Comparison of ENCODE assay signal across 1 cellular context in the genomic region with DNA sequence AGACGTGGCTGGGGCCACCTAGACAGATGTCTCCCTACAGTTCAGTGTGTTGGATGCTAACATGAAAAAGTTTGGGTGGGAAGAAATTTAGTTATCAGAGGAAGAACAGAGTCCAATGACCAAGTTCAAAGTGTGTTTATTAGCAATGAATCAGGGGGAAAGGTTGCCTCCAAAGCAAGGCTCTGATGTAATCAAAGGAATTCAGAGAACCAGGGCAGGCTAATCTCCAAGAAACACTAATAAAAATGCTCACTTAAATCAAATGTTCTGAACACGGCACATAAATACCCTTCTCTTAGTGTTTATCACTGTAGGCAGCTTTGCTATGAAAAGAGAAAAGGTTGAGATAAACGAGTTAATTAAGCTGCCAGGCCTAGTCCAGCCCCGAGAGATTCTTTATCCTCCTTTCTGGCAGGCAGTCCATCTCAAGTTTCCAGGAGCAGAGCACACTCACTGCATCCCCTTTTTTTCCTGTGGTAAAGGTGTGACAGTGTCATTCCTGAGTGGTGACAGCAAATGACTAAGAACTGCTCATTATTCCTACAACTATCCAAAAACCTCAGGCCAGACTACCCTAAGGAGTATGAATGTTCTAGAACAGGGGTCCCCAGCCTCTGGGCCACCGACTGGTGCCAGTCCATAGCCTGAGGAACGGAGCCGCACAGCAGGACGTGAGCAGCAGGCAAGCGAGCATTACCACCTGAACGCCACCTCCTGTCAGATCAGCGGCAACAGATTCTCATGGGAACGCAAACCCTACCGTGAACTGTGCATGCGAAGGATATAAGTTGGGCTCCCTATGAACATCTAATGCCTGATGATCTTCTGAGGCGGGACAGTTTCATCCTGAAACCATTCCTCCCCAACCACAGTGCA.
TF ChIP-seq lines count a peak whose summit lies in the region.

No MANE protein-coding gene starts in this region.

TF ChIP-seq in K562, 482 proteins besides CTCF, POLR2A, EP300 and RAD21 (continued from another document):
- TF ChIP-seq TAL1 (IDR thresholded peaks at IDR 0.05) (peak; percentile 34; the same call in 1 of the 2 replicates), BRCA1 (IDR thresholded peaks at IDR 0.05) (no peak), BRCA1 (CRISPR knock-in tag; IDR thresholded peaks at IDR 0.05) (no peak), ARHGAP35 (IDR thresholded peaks at IDR 0.05; ENCODE audit: partially characterized antibody) (no peak), PCBP1 (IDR thresholded peaks at IDR 0.05; ENCODE audit: low read depth, low read length, poor library complexity, severe bottlenecking) (no peak), PHTF2 (CRISPR knock-in tag; IDR thresholded peaks at IDR 0.05) (no peak), KDM1A (IDR thresholded peaks at IDR 0.05) (0 out of 4 replicates have a peak, but pooled peaks of 1 of the 2 experiments have one; percentile 14), NCOA6 (IDR thresholded peaks at IDR 0.05) (no peak), BMI1 (IDR thresholded peaks at IDR 0.05; ENCODE audit: low read length) (no peak), RBM34 (IDR thresholded peaks at IDR 0.05; ENCODE audit: borderline replicate concordance, insufficient read depth, low read length) (no peak), FOS (IDR thresholded peaks at IDR 0.05; ENCODE audit: extremely low read depth, insufficient read length) (no peak), TCFL5 (CRISPR knock-in tag; conservative IDR thresholded peaks at IDR 0.05) (no peak), DACH1 (IDR thresholded peaks at IDR 0.05; ENCODE audit: partially characterized antibody) (no peak), TRIM28 (IDR thresholded peaks at IDR 0.05) (no peak), SMAD4 (CRISPR knock-in tag; conservative IDR thresholded peaks at IDR 0.05) (no peak)
- TF ChIP-seq, protein P1, sequence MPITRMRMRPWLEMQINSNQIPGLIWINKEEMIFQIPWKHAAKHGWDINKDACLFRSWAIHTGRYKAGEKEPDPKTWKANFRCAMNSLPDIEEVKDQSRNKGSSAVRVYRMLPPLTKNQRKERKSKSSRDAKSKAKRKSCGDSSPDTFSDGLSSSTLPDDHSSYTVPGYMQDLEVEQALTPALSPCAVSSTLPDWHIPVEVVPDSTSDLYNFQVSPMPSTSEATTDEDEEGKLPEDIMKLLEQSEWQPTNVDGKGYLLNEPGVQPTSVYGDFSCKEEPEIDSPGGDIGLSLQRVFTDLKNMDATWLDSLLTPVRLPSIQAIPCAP (CRISPR knock-in tag; IDR thresholded peaks at IDR 0.05; ENCODE audit: borderline replicate concordance), result no peak
- TF ChIP-seq, protein P2, sequence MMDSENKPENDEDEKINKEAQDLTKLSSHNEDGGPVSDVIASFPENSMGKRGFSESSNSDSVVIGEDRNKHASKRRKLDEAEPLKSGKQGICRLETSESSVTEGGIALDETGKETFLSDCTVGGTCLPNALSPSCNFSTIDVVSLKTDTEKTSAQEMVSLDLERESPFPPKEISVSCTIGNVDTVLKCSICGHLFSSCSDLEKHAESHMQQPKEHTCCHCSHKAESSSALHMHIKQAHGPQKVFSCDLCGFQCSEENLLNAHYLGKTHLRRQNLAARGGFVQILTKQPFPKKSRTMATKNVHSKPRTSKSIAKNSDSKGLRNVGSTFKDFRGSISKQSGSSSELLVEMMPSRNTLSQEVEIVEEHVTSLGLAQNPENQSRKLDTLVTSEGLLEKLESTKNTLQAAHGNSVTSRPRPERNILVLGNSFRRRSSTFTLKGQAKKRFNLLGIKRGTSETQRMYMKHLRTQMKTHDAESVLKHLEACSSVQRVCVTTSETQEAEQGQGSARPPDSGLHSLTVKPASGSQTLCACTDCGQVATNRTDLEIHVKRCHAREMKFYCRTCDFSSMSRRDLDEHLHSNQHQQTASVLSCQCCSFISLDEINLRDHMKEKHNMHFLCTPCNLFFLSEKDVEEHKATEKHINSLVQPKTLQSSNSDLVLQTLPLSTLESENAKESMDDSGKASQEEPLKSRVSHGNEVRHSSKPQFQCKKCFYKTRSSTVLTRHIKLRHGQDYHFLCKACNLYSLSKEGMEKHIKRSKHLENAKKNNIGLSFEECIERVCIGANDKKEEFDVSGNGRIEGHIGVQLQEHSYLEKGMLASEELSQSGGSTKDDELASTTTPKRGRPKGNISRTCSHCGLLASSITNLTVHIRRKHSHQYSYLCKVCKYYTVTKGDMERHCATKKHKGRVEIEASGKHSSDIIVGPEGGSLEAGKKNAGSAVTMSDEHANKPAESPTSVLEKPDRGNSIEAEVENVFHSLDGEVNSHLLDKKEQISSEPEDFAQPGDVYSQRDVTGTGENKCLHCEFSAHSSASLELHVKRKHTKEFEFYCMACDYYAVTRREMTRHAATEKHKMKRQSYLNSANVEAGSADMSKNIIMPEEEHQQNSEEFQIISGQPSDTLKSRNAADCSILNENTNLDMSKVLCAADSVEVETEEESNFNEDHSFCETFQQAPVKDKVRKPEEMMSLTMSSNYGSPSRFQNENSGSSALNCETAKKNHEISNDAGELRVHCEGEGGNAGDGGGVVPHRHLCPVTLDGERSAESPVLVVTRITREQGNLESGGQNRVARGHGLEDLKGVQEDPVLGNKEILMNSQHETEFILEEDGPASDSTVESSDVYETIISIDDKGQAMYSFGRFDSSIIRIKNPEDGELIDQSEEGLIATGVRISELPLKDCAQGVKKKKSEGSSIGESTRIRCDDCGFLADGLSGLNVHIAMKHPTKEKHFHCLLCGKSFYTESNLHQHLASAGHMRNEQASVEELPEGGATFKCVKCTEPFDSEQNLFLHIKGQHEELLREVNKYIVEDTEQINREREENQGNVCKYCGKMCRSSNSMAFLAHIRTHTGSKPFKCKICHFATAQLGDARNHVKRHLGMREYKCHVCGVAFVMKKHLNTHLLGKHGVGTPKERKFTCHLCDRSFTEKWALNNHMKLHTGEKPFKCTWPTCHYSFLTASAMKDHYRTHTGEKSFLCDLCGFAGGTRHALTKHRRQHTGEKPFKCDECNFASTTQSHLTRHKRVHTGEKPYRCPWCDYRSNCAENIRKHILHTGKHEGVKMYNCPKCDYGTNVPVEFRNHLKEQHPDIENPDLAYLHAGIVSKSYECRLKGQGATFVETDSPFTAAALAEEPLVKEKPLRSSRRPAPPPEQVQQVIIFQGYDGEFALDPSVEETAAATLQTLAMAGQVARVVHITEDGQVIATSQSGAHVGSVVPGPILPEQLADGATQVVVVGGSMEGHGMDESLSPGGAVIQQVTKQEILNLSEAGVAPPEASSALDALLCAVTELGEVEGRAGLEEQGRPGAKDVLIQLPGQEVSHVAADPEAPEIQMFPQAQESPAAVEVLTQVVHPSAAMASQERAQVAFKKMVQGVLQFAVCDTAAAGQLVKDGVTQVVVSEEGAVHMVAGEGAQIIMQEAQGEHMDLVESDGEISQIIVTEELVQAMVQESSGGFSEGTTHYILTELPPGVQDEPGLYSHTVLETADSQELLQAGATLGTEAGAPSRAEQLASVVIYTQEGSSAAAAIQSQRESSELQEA (IDR thresholded peaks at IDR 0.05; ENCODE audit: low read depth), result no peak
- TF ChIP-seq, protein P3, sequence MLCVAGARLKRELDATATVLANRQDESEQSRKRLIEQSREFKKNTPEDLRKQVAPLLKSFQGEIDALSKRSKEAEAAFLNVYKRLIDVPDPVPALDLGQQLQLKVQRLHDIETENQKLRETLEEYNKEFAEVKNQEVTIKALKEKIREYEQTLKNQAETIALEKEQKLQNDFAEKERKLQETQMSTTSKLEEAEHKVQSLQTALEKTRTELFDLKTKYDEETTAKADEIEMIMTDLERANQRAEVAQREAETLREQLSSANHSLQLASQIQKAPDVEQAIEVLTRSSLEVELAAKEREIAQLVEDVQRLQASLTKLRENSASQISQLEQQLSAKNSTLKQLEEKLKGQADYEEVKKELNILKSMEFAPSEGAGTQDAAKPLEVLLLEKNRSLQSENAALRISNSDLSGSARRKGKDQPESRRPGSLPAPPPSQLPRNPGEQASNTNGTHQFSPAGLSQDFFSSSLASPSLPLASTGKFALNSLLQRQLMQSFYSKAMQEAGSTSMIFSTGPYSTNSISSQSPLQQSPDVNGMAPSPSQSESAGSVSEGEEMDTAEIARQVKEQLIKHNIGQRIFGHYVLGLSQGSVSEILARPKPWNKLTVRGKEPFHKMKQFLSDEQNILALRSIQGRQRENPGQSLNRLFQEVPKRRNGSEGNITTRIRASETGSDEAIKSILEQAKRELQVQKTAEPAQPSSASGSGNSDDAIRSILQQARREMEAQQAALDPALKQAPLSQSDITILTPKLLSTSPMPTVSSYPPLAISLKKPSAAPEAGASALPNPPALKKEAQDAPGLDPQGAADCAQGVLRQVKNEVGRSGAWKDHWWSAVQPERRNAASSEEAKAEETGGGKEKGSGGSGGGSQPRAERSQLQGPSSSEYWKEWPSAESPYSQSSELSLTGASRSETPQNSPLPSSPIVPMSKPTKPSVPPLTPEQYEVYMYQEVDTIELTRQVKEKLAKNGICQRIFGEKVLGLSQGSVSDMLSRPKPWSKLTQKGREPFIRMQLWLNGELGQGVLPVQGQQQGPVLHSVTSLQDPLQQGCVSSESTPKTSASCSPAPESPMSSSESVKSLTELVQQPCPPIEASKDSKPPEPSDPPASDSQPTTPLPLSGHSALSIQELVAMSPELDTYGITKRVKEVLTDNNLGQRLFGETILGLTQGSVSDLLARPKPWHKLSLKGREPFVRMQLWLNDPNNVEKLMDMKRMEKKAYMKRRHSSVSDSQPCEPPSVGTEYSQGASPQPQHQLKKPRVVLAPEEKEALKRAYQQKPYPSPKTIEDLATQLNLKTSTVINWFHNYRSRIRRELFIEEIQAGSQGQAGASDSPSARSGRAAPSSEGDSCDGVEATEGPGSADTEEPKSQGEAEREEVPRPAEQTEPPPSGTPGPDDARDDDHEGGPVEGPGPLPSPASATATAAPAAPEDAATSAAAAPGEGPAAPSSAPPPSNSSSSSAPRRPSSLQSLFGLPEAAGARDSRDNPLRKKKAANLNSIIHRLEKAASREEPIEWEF (CRISPR knock-in tag; IDR thresholded peaks at IDR 0.05), result no peak
- TF ChIP-seq, protein P4, sequence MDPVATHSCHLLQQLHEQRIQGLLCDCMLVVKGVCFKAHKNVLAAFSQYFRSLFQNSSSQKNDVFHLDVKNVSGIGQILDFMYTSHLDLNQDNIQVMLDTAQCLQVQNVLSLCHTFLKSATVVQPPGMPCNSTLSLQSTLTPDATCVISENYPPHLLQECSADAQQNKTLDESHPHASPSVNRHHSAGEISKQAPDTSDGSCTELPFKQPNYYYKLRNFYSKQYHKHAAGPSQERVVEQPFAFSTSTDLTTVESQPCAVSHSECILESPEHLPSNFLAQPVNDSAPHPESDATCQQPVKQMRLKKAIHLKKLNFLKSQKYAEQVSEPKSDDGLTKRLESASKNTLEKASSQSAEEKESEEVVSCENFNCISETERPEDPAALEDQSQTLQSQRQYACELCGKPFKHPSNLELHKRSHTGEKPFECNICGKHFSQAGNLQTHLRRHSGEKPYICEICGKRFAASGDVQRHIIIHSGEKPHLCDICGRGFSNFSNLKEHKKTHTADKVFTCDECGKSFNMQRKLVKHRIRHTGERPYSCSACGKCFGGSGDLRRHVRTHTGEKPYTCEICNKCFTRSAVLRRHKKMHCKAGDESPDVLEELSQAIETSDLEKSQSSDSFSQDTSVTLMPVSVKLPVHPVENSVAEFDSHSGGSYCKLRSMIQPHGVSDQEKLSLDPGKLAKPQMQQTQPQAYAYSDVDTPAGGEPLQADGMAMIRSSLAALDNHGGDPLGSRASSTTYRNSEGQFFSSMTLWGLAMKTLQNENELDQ (CRISPR knock-in tag; IDR thresholded peaks at IDR 0.05; ENCODE audit: borderline replicate concordance), result no peak
